23 cellular contexts compared by ENCODE assay signal in the genomic region with DNA sequence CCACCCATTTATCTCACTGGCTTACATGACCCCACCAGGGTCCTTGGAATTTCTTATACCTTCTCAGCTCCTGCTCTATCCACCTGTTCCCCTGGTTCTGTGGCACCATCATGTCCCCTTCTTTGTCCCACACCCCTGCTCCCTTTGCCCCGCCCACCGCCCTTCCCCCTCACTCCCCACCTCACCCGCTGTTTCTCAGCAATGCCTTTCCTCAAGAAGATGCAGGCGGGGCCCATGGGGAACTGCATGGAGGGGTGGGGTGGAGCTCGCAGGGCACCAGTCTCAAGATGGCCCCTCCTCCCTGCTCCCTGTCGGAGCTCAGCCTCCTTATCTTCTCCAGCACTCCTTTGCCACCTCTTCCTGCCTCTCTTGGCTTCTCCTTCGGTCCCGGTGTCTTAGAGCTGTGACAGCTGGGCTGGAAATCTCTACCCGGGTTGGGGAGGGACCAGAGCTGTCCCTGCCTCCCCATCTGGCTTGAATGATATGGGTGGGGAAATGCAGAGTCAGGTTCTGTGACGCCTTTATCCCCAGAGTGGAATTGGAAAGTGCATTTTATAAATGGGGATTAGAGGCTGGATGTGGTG. TPM values are rescaled to one million over a fixed set of nuclear protein-coding genes. Genes with fewer than 3 reads are reported as not detected.
"Had no signal": no experiment of that assay in that cellular context is flagged by ENCODE, and none has a peak within 500 bp of the region (broad histone marks: within the 10 kb centered on the region; RNA-seq: fewer than 3 reads in every experiment).

A gene (minus strand): TSS at position 405 of the 584 bp plus-strand sequence. CDS start 157 bp downstream, at position 248.

- H3K36me3 Mint-ChIP-seq: activated CD4-positive, alpha-beta memory T cell treated with anti-CD3 and anti-CD28 coated beads for 36 hours; stimulated activated effector memory CD8-positive, alpha-beta T cell treated with anti-CD3 and anti-CD28 coated beads, Interleukin-12 subunit alpha, Interleukin-12 subunit beta, amount 100 ng/mL, for 72 hours had no signal

- H3K27ac Mint-ChIP-seq: activated CD4-positive, alpha-beta memory T cell treated with anti-CD3 and anti-CD28 coated beads for 36 hours; memory B cell; nephron progenitor cell; stimulated activated effector memory CD8-positive, alpha-beta T cell treated with anti-CD3 and anti-CD28 coated beads, Interleukin-12 subunit alpha, Interleukin-12 subunit beta, amount 100 ng/mL, for 72 hours; WTC11 had no signal

- H3K4me1 ChIP-seq: esophagus muscularis mucosa, gastrocnemius medialis, tibial nerve had no signal

- H3K4me3 ChIP-seq: coronary artery, esophagus muscularis mucosa, gastrocnemius medialis, tibial nerve had no signal

- H3K27me3 ChIP-seq: gastrocnemius medialis, tibial nerve had no signal

- DNase-seq: activated CD4-positive, alpha-beta memory T cell treated with anti-CD3 and anti-CD28 coated beads for 36 hours; activated naive CD4-positive, alpha-beta T cell treated with Interleukin-2 at 50 U/mL for 16 hours; activated T-cell treated with anti-CD3 and anti-CD28 coated beads, Interleukin-2, amount 50 U/mL, for 48 hours; amygdala; gastrocnemius medialis; left cardiac atrium; nephron progenitor cell; occipital lobe; posterior cingulate gyrus; small intestine; stimulated activated CD4-positive, alpha-beta T cell treated with anti-CD3 and anti-CD28 coated beads, Interleukin-2, amount 100 ng/mL, for 24 hours; stimulated activated naive CD8-positive, alpha-beta T cell treated with anti-CD3 and anti-CD28 coated beads, Interleukin-15, amount 100 ng/mL, for 72 hours had no signal

- H3K27ac ChIP-seq: coronary artery, esophagus muscularis mucosa, gastrocnemius medialis, tibial nerve had no signal

- ATAC-seq: gastrocnemius medialis; left cardiac atrium; sciatic nerve; stimulated activated effector memory CD8-positive, alpha-beta T cell treated with anti-CD3 and anti-CD28 coated beads, Interleukin-12 subunit alpha, Interleukin-12 subunit beta, amount 100 ng/mL, for 72 hours; stimulated activated naive CD8-positive, alpha-beta T cell treated with anti-CD3 and anti-CD28 coated beads, Interleukin-15, amount 100 ng/mL, for 72 hours; WTC11 had no signal

- H3K9me3 ChIP-seq: esophagus muscularis mucosa, gastrocnemius medialis, tibial nerve had no signal

- H3K4me1 Mint-ChIP-seq: memory B cell; nephron progenitor cell; stimulated activated effector memory CD8-positive, alpha-beta T cell treated with anti-CD3 and anti-CD28 coated beads, Interleukin-12 subunit alpha, Interleukin-12 subunit beta, amount 100 ng/mL, for 72 hours; stimulated activated naive CD8-positive, alpha-beta T cell treated with anti-CD3 and anti-CD28 coated beads, Interleukin-15, amount 100 ng/mL, for 72 hours; WTC11 had no signal

- H3K4me3 Mint-ChIP-seq: activated CD4-positive, alpha-beta memory T cell treated with anti-CD3 and anti-CD28 coated beads for 36 hours; nephron progenitor cell; stimulated activated effector memory CD8-positive, alpha-beta T cell treated with anti-CD3 and anti-CD28 coated beads, Interleukin-12 subunit alpha, Interleukin-12 subunit beta, amount 100 ng/mL, for 72 hours; stimulated activated naive CD8-positive, alpha-beta T cell treated with anti-CD3 and anti-CD28 coated beads, Interleukin-15, amount 100 ng/mL, for 72 hours; WTC11 had no signal

RNA-seq across cellular contexts. Expression of the gene that starts here (rescaled TPM):
- total RNA-seq: activated CD4-positive, alpha-beta memory T cell treated with anti-CD3 and anti-CD28 coated beads for 36 hours; bronchial epithelial cell; esophagus muscularis mucosa; gastrocnemius medialis; left cardiac atrium; lower leg skin; occipital lobe; renal cortical epithelial cell; sciatic nerve; T-helper 1 cell treated with Interleukin-12 subunit alpha and Interleukin-12 subunit beta and Interleukin-4 antibody, amounts not matched to agents 30 ng/mL and 1 ng/mL, for 36 hours; tibial nerve; WTC11 had no signal
- polyA plus RNA-seq: small intestine had no signal
